27 cellular contexts compared by ENCODE assay signal in the genomic region with DNA sequence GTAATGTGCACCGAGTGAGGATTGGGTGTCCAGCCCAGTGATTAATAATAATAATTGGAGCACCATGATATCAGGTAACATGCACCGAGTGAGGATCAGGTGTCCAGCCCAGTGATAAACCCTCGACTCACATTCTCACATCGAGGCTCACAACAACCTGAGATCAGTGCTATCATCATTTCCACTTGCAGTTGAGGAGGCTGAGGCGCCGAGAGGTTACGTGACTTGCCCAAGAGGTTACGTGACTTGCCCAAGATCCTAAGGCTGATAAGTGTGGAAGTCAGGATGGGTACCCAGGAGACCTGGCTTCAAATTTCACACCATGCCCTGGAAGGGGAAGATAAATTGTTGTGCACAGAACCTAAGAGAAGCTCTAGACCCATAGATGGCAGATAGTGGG.
"Had no signal": no experiment of that assay in that cellular context is flagged by ENCODE, and none has a peak within 500 bp of the region (broad histone marks: within the 10 kb centered on the region; RNA-seq: fewer than 3 reads in every experiment).

No MANE protein-coding gene starts in this region.

- H3K9me3 Mint-ChIP-seq: activated naive CD8-positive, alpha-beta T cell treated with anti-CD3 and anti-CD28 coated beads, Interleukin-2, amount 50 U/mL, for 24 hours; activated T-cell treated with anti-CD3 and anti-CD28 coated beads, Interleukin-2, amount 50 U/mL, for 24 hours; T-helper 1 cell treated with Interleukin-12 subunit alpha and Interleukin-12 subunit beta and Interleukin-4 antibody, amounts not matched to agents 30 μg/mL and 1 μg/mL, for 36 hours had no signal

- H3K4me1 ChIP-seq: ascending aorta, body of pancreas, Peyer's patch, SJCRH30 had no signal

- H3K4me3 ChIP-seq: ascending aorta, body of pancreas, Peyer's patch, SJCRH30 had no signal

- H3K27ac ChIP-seq: ascending aorta, body of pancreas, Peyer's patch, RWPE1, SJCRH30 had no signal

- H3K36me3 Mint-ChIP-seq: activated CD8-positive, alpha-beta memory T cell treated with anti-CD3 and anti-CD28 coated beads, Interleukin-2, amount 10 ng/mL, durations not matched to agents 7 days and 5 days; activated naive CD4-positive, alpha-beta T cell treated with anti-CD3 and anti-CD28 coated beads, Interleukin-2, amount 50 U/mL, for 72 hours; WTC11 had no signal

- H3K27me3 Mint-ChIP-seq: activated T-cell treated with anti-CD3 and anti-CD28 coated beads, Interleukin-2, amount 50 U/mL, for 24 hours had no signal

- H3K27ac Mint-ChIP-seq: activated CD8-positive, alpha-beta memory T cell treated with anti-CD3 and anti-CD28 coated beads, Interleukin-2, amount 10 ng/mL, durations not matched to agents 7 days and 5 days; activated naive CD4-positive, alpha-beta T cell treated with anti-CD3 and anti-CD28 coated beads, Interleukin-2, amount 50 U/mL, for 72 hours; activated naive CD8-positive, alpha-beta T cell treated with anti-CD3 and anti-CD28 coated beads, Interleukin-2, amount 50 U/mL, for 24 hours; activated T-cell treated with anti-CD3 and anti-CD28 coated beads, Interleukin-2, amount 50 U/mL, for 24 hours; T-helper 1 cell treated with Interleukin-12 subunit alpha and Interleukin-12 subunit beta and Interleukin-4 antibody, amounts not matched to agents 30 μg/mL and 1 μg/mL, for 36 hours; WTC11 had no signal

- DNase-seq: activated CD4-positive, alpha-beta T cell treated with anti-CD3 and anti-CD28 coated beads for 48 hours; activated CD4-positive, alpha-beta T cell treated with anti-CD3 and anti-CD28 coated beads, Interleukin-2, amount 50 U/mL, for 4 hours; activated CD4-positive, CD25-positive, alpha-beta regulatory T cell treated with anti-CD3 and anti-CD28 coated beads, Interleukin-2, amount 50 U/mL, for 72 hours; activated CD8-positive, alpha-beta memory T cell treated with anti-CD3 and anti-CD28 coated beads, Interleukin-2, amount 10 ng/mL, durations not matched to agents 7 days and 5 days; activated effector memory CD4-positive, alpha-beta T cell treated with anti-CD3 and anti-CD28 coated beads, Interleukin-2, amount 50 U/mL, for 16 hours; activated naive CD4-positive, alpha-beta T cell treated with Interleukin-2 at 50 U/mL for 16 hours; activated naive CD8-positive, alpha-beta T cell treated with anti-CD3 and anti-CD28 coated beads, Interleukin-2, amount 50 U/mL, for 24 hours; activated T-cell treated with anti-CD3 and anti-CD28 coated beads, Interleukin-2, amount 50 U/mL, for 24 hours; amniotic stem cell; body of pancreas; central memory CD4-positive, alpha-beta T cell; KG1; NCI-H1048; NCI-H146; NCI-H187 treated with DMSO at 0.1 percent for 48 hours; NCI-H2107; NCI-H774; Right ventricle myocardium superior; SK-N-SH had no signal

- H3K36me3 ChIP-seq: ascending aorta, Peyer's patch, SJCRH30 had no signal

- H3K4me2 ChIP-seq: SK-N-SH had no signal

- H3K9ac ChIP-seq: SK-N-SH had no signal

- H3K4me3 Mint-ChIP-seq: activated CD8-positive, alpha-beta memory T cell treated with anti-CD3 and anti-CD28 coated beads, Interleukin-2, amount 10 ng/mL, durations not matched to agents 7 days and 5 days; activated naive CD8-positive, alpha-beta T cell treated with anti-CD3 and anti-CD28 coated beads, Interleukin-2, amount 50 U/mL, for 24 hours; activated T-cell treated with anti-CD3 and anti-CD28 coated beads, Interleukin-2, amount 50 U/mL, for 24 hours; T-helper 1 cell treated with Interleukin-12 subunit alpha and Interleukin-12 subunit beta and Interleukin-4 antibody, amounts not matched to agents 30 μg/mL and 1 μg/mL, for 36 hours; WTC11 had no signal

- FAIRE-seq: bronchial epithelial cell had no signal

- H3K9me3 ChIP-seq: ascending aorta, body of pancreas, Peyer's patch, SJCRH30, SK-N-SH had no signal

- H3K4me1 Mint-ChIP-seq: activated CD8-positive, alpha-beta memory T cell treated with anti-CD3 and anti-CD28 coated beads, Interleukin-2, amount 10 ng/mL, durations not matched to agents 7 days and 5 days; activated naive CD8-positive, alpha-beta T cell treated with anti-CD3 and anti-CD28 coated beads, Interleukin-2, amount 50 U/mL, for 24 hours had no signal

- H3K27me3 ChIP-seq: ascending aorta, body of pancreas, Peyer's patch, SJCRH30 had no signal

- ATAC-seq: activated CD8-positive, alpha-beta memory T cell treated with anti-CD3 and anti-CD28 coated beads, Interleukin-2, amount 10 ng/mL, durations not matched to agents 7 days and 5 days; activated naive CD4-positive, alpha-beta T cell treated with anti-CD3 and anti-CD28 coated beads, Interleukin-2, amount 50 U/mL, for 72 hours; activated naive CD8-positive, alpha-beta T cell treated with anti-CD3 and anti-CD28 coated beads, Interleukin-2, amount 50 U/mL, for 24 hours; body of pancreas; WTC11 had no signal
